ENCODE assay signal across 20 cellular contexts in genomic region chr5:39543335-39543734, GRCh38.
A peak's percentile ranks its signal among the peaks of the same experiment; 100 is the strongest.
DNase-seq lines count a peak whose midpoint lies in the region; ATAC-seq, FAIRE-seq and TF ChIP-seq lines count a peak whose summit lies in the region.
"Had no signal": no experiment of that assay in that cellular context is flagged by ENCODE, and none has a peak within 500 bp of the region (broad histone marks: within the 10 kb centered on the region; RNA-seq: fewer than 3 reads in every experiment).

No MANE protein-coding gene starts in this region.

- H4K20me1 ChIP-seq in IMR-90 (ENCODE audit: insufficient read depth, low read length), result no peaks in the 10 kb centered on the region

- no peaks in the 10 kb centered on the region for H3K79me1 ChIP-seq in IMR-90 (ENCODE audit: low read depth in 1 of 2, low read length in 2 of 2)

- in situ Hi-C loops in IMR-90 (cut with MboI; ENCODE audit: low sequenced_read_pairs), result no loop called here

- BruUV-seq in A673 (replicated peaks; lab: Mats Ljungman, UMichigan), result no TSS peak
- no TSS peak for BruUV-seq in IMR-90 (replicated peaks; lab: Mats Ljungman, UMichigan)

- peaks cover 11% of the 10 kb centered on the region for H3K4me1 ChIP-seq in A673 (ENCODE audit: insufficient read depth, low read length, poor library complexity, severe bottlenecking)
- peaks cover 1% of the 10 kb centered on the region; the same call in 1 of the 2 replicates for H3K4me1 ChIP-seq in IMR-90 (ENCODE audit: control insufficient read depth, insufficient read depth, low read length)
- peaks cover 0 to 3% (median 0%) of the 10 kb centered on the region in 4 donors for H3K4me1 ChIP-seq in right lobe of liver
- H3K4me1 ChIP-seq in CD8-positive, alpha-beta T cell (ENCODE audit: insufficient read depth, low read length), result no peaks in the 10 kb centered on the region
- H3K4me1 ChIP-seq: neural progenitor cell had no signal

- TF ChIP-seq RAD21 in IMR-90 (IDR thresholded peaks at IDR 0.05; ENCODE audit: low read length), result no peak

- H2BK5ac ChIP-seq in IMR-90 (ENCODE audit: low read depth, low read length, poor library complexity, severe bottlenecking), result no peak overlapping the region

- CTCF ChIA-PET in A673 (lab: Charles Lee) (interaction anchor here (1.5 kb wide), 1 partner anchor 167 kb away, joined by 8 read pairs; no protein-coding TSS in a partner anchor), IMR-90 (lab: Yijun Ruan, JAX) (interaction anchor here (1.1 to 1.6 kb wide), 3 partner anchors 9 to 144 kb away, joined by 3 read pairs; no protein-coding TSS in a partner anchor)
- CTCF ChIA-PET in CD8-positive, alpha-beta T cell (lab: Charles Lee), result interaction anchor here (1.5 to 1.8 kb wide), 2 partner anchors 167 to 326 kb away, joined by 4 to 5 read pairs; no protein-coding TSS in a partner anchor

- peak overlapping the region; percentile 12 for H3K14ac ChIP-seq in IMR-90 (replicated peaks; ENCODE audit: low read depth, low read length)

- H3K9ac ChIP-seq in IMR-90 (ENCODE audit: low read depth, low read length), result no peak overlapping the region
- H3K9ac ChIP-seq: neural progenitor cell had no signal

- H3K9me3 ChIP-seq in A673 (ENCODE audit: low read depth, low read length, poor library complexity, severe bottlenecking), result no peaks in the 10 kb centered on the region
- no peaks in the 10 kb centered on the region for H3K9me3 ChIP-seq in IMR-90 (ENCODE audit: control insufficient read depth, insufficient read depth, low read length)
- H3K9me3 ChIP-seq in right lobe of liver, result no peaks in the 10 kb centered on the region
- no peaks in the 10 kb centered on the region for H3K9me3 ChIP-seq in CD8-positive, alpha-beta T cell (ENCODE audit: low read length)
- H3K9me3 ChIP-seq: ascending aorta had no signal

- H2BK15ac ChIP-seq in IMR-90 (ENCODE audit: low read depth, low read length), result no peak overlapping the region

- no peak overlapping the region for H3K56ac ChIP-seq in IMR-90 (ENCODE audit: extremely low read depth, insufficient read depth, low read length)

- H3K4me1 Mint-ChIP-seq in CD8-positive, alpha-beta T cell (ENCODE audit: low read depth), result peaks cover 6% of the 10 kb centered on the region
- H3K4me1 Mint-ChIP-seq: neural progenitor cell had no signal

- no peak overlapping the region for H4K91ac ChIP-seq in IMR-90 (ENCODE audit: insufficient read depth, low read depth, low read length)

- no peak overlapping the region for H2AFZ ChIP-seq in IMR-90 (replicated peaks; ENCODE audit: low read length, poor library complexity)
- H2AFZ ChIP-seq: neural progenitor cell had no signal

- H3K23ac ChIP-seq in IMR-90 (ENCODE audit: low read depth, low read length), result 0 out of 2 replicates have a peak overlapping the region, but pooled peaks have one; percentile 81

- no peak overlapping the region for H3K4me3 ChIP-seq in A673 (ENCODE audit: low read depth, low read length, poor library complexity, severe bottlenecking)
- no peak overlapping the region for H3K4me3 ChIP-seq in IMR-90 (ENCODE audit: insufficient read depth, low read depth, low read length)
- H3K4me3 ChIP-seq in bronchial epithelial cell (ENCODE audit: low read depth, low read length), result no peak overlapping the region
- no peak overlapping the region for H3K4me3 ChIP-seq in right lobe of liver
- H3K4me3 ChIP-seq in CD8-positive, alpha-beta T cell (ENCODE audit: low read depth, low read length), result no peak overlapping the region
- H3K4me3 ChIP-seq: ascending aorta, lung, neural progenitor cell had no signal

- 0 out of 2 replicates have a peak overlapping the region, but pooled peaks have one; percentile 65 for H2AK5ac ChIP-seq in IMR-90 (ENCODE audit: low read depth, low read length)

- H3K27ac ChIP-seq in A673 (ENCODE audit: low read depth, low read length, poor library complexity, severe bottlenecking) (no peak overlapping the region), IMR-90 (ENCODE audit: insufficient read depth, low read length) (no peak overlapping the region), right lobe of liver (peak overlapping the region in 1 of 3 donors; percentile 9)
- no peak overlapping the region for H3K27ac ChIP-seq in CD8-positive, alpha-beta T cell (ENCODE audit: low read depth, low read length)
- H3K27ac ChIP-seq: ascending aorta, neural progenitor cell, RWPE1 had no signal

- WGBS in IMR-90 (ENCODE audit: extremely low coverage in 2 of 2, insufficient read length in 1 of 2), 2 experiments, result 100% methylated on average over 1 of the region's 3 CpGs; no CpG with 5 or more reads in 1 of the 2 experiments
- WGBS in right lobe of liver (ENCODE audit: insufficient coverage, low coverage, low lambda C conversion rate, missing lambda C conversion rate), result 52% methylated on average over 3 of the region's 3 CpGs

- intact Hi-C loops in A673 (cut with micrococcal nuclease; ENCODE audit: unreplicated experiment), result loop anchor here (10.0 kb wide), 1 partner anchor 399 kb away; no protein-coding TSS in a partner anchor
- intact Hi-C loops in IMR-90 (cut with micrococcal nuclease), result no loop called here
- intact Hi-C loops in right lobe of liver (cut with DNase I), result loop anchor here in 1 of 2 donors (5.0 kb wide), 1 partner anchor 166 kb away; no protein-coding TSS in a partner anchor
- intact Hi-C loops in CD8-positive, alpha-beta T cell (cut with DNase I, micrococcal nuclease), result loop anchor here in 1 of 2 experiments (10.0 kb wide), 1 partner anchor 1099 kb away; no protein-coding TSS in a partner anchor

- H4K5ac ChIP-seq in IMR-90 (ENCODE audit: low read depth, low read length), result peak overlapping the region; percentile 33; the same call in 1 of the 2 replicates

- ATAC-seq in IMR-90 (ENCODE audit: low read depth) (no peak; the same call in 1 of the 2 replicates), right lobe of liver (peak in 3 of 4 donors; percentile 21 to 41 (median 24)), HG02798 (IDR thresholded peaks at IDR 0.05; ENCODE audit: poor library complexity, unreplicated experiment) (no peak)
- no peak for ATAC-seq in CD8-positive, alpha-beta T cell
- ATAC-seq: activated CD8-positive, alpha-beta memory T cell treated with anti-CD3 and anti-CD28 coated beads, Interleukin-2, amount 10 ng/mL, durations not matched to agents 7 days and 5 days had no signal

- H3K18ac ChIP-seq in IMR-90 (ENCODE audit: low read depth, low read length), result peak overlapping the region; percentile 79; the same call in 1 of the 2 replicates

- FAIRE-seq in bronchial epithelial cell (lab: Jason Lieb, UNC), result no peak

- H3K4ac ChIP-seq in IMR-90 (ENCODE audit: low read depth, low read length), result 0 out of 2 replicates have a peak overlapping the region, but pooled peaks have one; percentile 54

- H2BK20ac ChIP-seq in IMR-90 (ENCODE audit: low read depth, low read length), result peak overlapping the region; percentile 47; the same call in 1 of the 2 replicates

- POLR2A ChIA-PET in A673 (lab: Charles Lee; ENCODE audit: low non-redundant PET), result no interaction called here
- POLR2A ChIA-PET in IMR-90 (lab: Charles Lee; ENCODE audit: unreplicated experiment), result interaction anchor here (0.5 to 1.3 kb wide), 2 partner anchors 33 to 119 kb away, joined by 4 to 11 read pairs; partner anchors contain the start of gene DAB2
- POLR2A ChIA-PET in CD8-positive, alpha-beta T cell (lab: Charles Lee), result no interaction called here

- no peaks in the 10 kb centered on the region for H3K27me3 ChIP-seq in A673 (replicated peaks; ENCODE audit: insufficient read depth, low read depth, low read length, poor library complexity)
- H3K27me3 ChIP-seq in IMR-90 (ENCODE audit: control insufficient read depth, insufficient read depth, low read length), result no peaks in the 10 kb centered on the region
- H3K27me3 ChIP-seq in bronchial epithelial cell (ENCODE audit: control insufficient read depth, insufficient read depth, low read length), result no peaks in the 10 kb centered on the region
- no peaks in the 10 kb centered on the region for H3K27me3 ChIP-seq in right lobe of liver
- no peaks in the 10 kb centered on the region for H3K27me3 ChIP-seq in CD8-positive, alpha-beta T cell (ENCODE audit: insufficient read depth, low read length)
- H3K27me3 ChIP-seq: ascending aorta, neural progenitor cell had no signal

- DNase-seq in A673 (ENCODE audit: low spot score), result peak; percentile 12
- DNase-seq in IMR-90, result peak; percentile 27
- peak; percentile 79 for DNase-seq in bronchial epithelial cell (ENCODE audit: low read depth)
- no peak for DNase-seq in right lobe of liver
- no peak for DNase-seq in DMS114 treated with DMSO at 0.1 percent for 48 hours (lab: John Stamatoyannopoulos, UW; ENCODE audit: unreplicated experiment)
- DNase-seq in CD8-positive, alpha-beta T cell, result no peak
- no peak for DNase-seq in HuH-7.5 (ENCODE audit: low spot score)
- DNase-seq: activated CD8-positive, alpha-beta memory T cell treated with anti-CD3 and anti-CD28 coated beads, Interleukin-2, amount 10 ng/mL, durations not matched to agents 7 days and 5 days; activated effector memory CD4-positive, alpha-beta T cell treated with anti-CD3 and anti-CD28 coated beads, Interleukin-2, amount 50 U/mL, for 16 hours; cortex of kidney; HFFc6; NCI-H1092; NCI-H774; trophoblast cell had no signal

- peak overlapping the region in 1 of 2 experiments; percentile 63; a peak in 1 of 4 replicates for H4K8ac ChIP-seq in IMR-90 (ENCODE audit: low read depth in 2 of 2, low read length in 2 of 2)

- no peaks in the 10 kb centered on the region for H3K9me1 ChIP-seq in IMR-90 (ENCODE audit: insufficient read depth, low read length)

- H3K4me3 Mint-ChIP-seq in CD8-positive, alpha-beta T cell, result no peak overlapping the region
- H3K4me3 Mint-ChIP-seq: activated CD8-positive, alpha-beta memory T cell treated with anti-CD3 and anti-CD28 coated beads, Interleukin-2, amount 10 ng/mL, durations not matched to agents 7 days and 5 days; HFFc6; neural progenitor cell; T-helper 1 cell treated with Interleukin-12 subunit alpha and Interleukin-12 subunit beta and Interleukin-4 antibody, amounts not matched to agents 30 μg/mL and 1 μg/mL, for 36 hours had no signal

- dilution Hi-C loops in IMR-90 (cut with HindIII; ENCODE audit: low sequenced_read_pairs, unreplicated experiment), result no loop called here

- no peaks in the 10 kb centered on the region for H3K36me3 Mint-ChIP-seq in CD8-positive, alpha-beta T cell
- H3K36me3 Mint-ChIP-seq: activated CD8-positive, alpha-beta memory T cell treated with anti-CD3 and anti-CD28 coated beads, Interleukin-2, amount 10 ng/mL, durations not matched to agents 7 days and 5 days; neural progenitor cell had no signal

- H3K9me3 Mint-ChIP-seq in CD8-positive, alpha-beta T cell, result no peaks in the 10 kb centered on the region
- H3K9me3 Mint-ChIP-seq: HFFc6; neural progenitor cell; T-helper 1 cell treated with Interleukin-12 subunit alpha and Interleukin-12 subunit beta and Interleukin-4 antibody, amounts not matched to agents 30 μg/mL and 1 μg/mL, for 36 hours had no signal

- TF ChIP-seq POLR2A in IMR-90 (IDR thresholded peaks at IDR 0.05; ENCODE audit: low read depth, low read length) (no peak), right lobe of liver (IDR thresholded peaks at IDR 0.05) (no peak)

- no peak overlapping the region for H2AK9ac ChIP-seq in IMR-90 (replicated peaks; ENCODE audit: low read depth, low read length, poor library complexity)

- H3K27me3 Mint-ChIP-seq in CD8-positive, alpha-beta T cell (ENCODE audit: low read depth), result peaks cover 8% of the 10 kb centered on the region

- TF ChIP-seq CTCF in A673 (conservative IDR thresholded peaks at IDR 0.05; ENCODE audit: low read depth, low read length), result no peak
- no peak for TF ChIP-seq CTCF in IMR-90 (conservative IDR thresholded peaks at IDR 0.05; ENCODE audit: low read depth, low read length)
- TF ChIP-seq CTCF in bronchial epithelial cell (IDR thresholded peaks at IDR 0.05; ENCODE audit: insufficient read depth, low read length, severe bottlenecking), result no peak
- TF ChIP-seq CTCF in right lobe of liver (IDR thresholded peaks at IDR 0.05), result no peak
- no peak for TF ChIP-seq CTCF in CD8-positive, alpha-beta T cell (IDR thresholded peaks at IDR 0.05)

- H2BK120ac ChIP-seq in IMR-90 (ENCODE audit: low read depth, low read length), result peak overlapping the region; percentile 47; the same call in 1 of the 2 replicates

- H3K36me3 ChIP-seq in A673 (ENCODE audit: insufficient read depth, low read length, poor library complexity, severe bottlenecking) (no peaks in the 10 kb centered on the region), IMR-90 (ENCODE audit: control insufficient read depth, insufficient read depth, low read length) (no peaks in the 10 kb centered on the region), bronchial epithelial cell (ENCODE audit: control insufficient read depth, insufficient read depth, low read length) (no peaks in the 10 kb centered on the region), right lobe of liver (no peaks in the 10 kb centered on the region)
- no peaks in the 10 kb centered on the region for H3K36me3 ChIP-seq in CD8-positive, alpha-beta T cell (ENCODE audit: insufficient read depth, low read length)
- H3K36me3 ChIP-seq: ascending aorta, neural progenitor cell had no signal

- no peak overlapping the region for H3K27ac Mint-ChIP-seq in CD8-positive, alpha-beta T cell
- H3K27ac Mint-ChIP-seq: activated CD8-positive, alpha-beta memory T cell treated with anti-CD3 and anti-CD28 coated beads, Interleukin-2, amount 10 ng/mL, durations not matched to agents 7 days and 5 days; HFFc6; neural progenitor cell; T-helper 1 cell treated with Interleukin-12 subunit alpha and Interleukin-12 subunit beta and Interleukin-4 antibody, amounts not matched to agents 30 μg/mL and 1 μg/mL, for 36 hours had no signal

- no peak overlapping the region for H3K4me2 ChIP-seq in IMR-90 (ENCODE audit: low read depth, low read length)
- H3K4me2 ChIP-seq: neural progenitor cell had no signal

Comparison
In these comparisons a context has a peak if more than half of its experiments do, and no peak if none do; other contexts are left out.
1. DNase-seq: peak in A673 (single experiment), IMR-90 (single experiment) and bronchial epithelial cell (single experiment); none in right lobe of liver (0 of 3), DMS114 treated with DMSO at 0.1 percent for 48 hours (single experiment), CD8-positive, alpha-beta T cell (0 of 7) and HuH-7.5 (single experiment).
2. ATAC-seq: peak in right lobe of liver (3 of 4); none in IMR-90 (single experiment), CD8-positive, alpha-beta T cell (single experiment) and HG02798 (single experiment).